In genomic region chr1:1059494-1060280, GRCh38 we compare ENCODE assay signal across 8 cellular contexts. TPM values are rescaled to one million over a fixed set of nuclear protein-coding genes. Genes with fewer than 3 reads are reported as not detected.
DNase-seq lines count a peak whose midpoint lies in the region; ATAC-seq lines count a peak whose summit lies in the region.

No MANE protein-coding gene starts in this region.

- no peaks in the 10 kb centered on the region for H3K36me3 ChIP-seq in ACC112 (ENCODE audit: insufficient read depth, low read length)

- ATAC-seq in GM18517 (IDR thresholded peaks at IDR 0.05; ENCODE audit: unreplicated experiment) = peak; percentile 52
- peak; percentile 64 for ATAC-seq in HG03064 (IDR thresholded peaks at IDR 0.05; ENCODE audit: low read depth, unreplicated experiment)

- H3K27me3 ChIP-seq in ACC112 (ENCODE audit: insufficient read depth, low read length) = 0 out of 2 replicates have a peak, but pooled peaks cover 6% of the 10 kb centered on the region

- H3K4me3 ChIP-seq in ACC112 (ENCODE audit: low read depth, low read length) = peak overlapping the region; percentile 77

- no peak overlapping the region for H2AFZ ChIP-seq in ACC112 (ENCODE audit: low read length, unreplicated experiment)

- DNase-seq in NCI-H446 (lab: John Stamatoyannopoulos, UW) (peak; percentile 62 to 94), ecto neural progenitor cell (ENCODE audit: low spot score) (peak; percentile 94), lung microvascular endothelial cell (ENCODE audit: low read depth in 2 of 2) (peak; percentile 62 to 66)
- DNase-seq in activated CD4-positive, alpha-beta T cell treated with anti-CD3 and anti-CD28 coated beads, Interleukin-2, amount 50 U/mL, for 48 hours = peak; percentile 95 to 96
- DNase-seq in stimulated activated CD4-positive, alpha-beta T cell treated with anti-CD3 and anti-CD28 coated beads, TNF-alpha, amount 100 ng/mL, for 48 hours (ENCODE audit: low read depth in 3 of 3) = peak; percentile 82 to 92 (median 92)

- no peak overlapping the region for H3K27ac ChIP-seq in ACC112 (ENCODE audit: low read depth, low read length)

- H3K79me2 ChIP-seq in ACC112 (ENCODE audit: control insufficient read depth, insufficient read depth, low read length, unreplicated experiment) = no peaks in the 10 kb centered on the region

- H3K4me1 ChIP-seq in ACC112 (ENCODE audit: control insufficient read depth, insufficient read depth, low read length, unreplicated experiment) = peaks cover 30% of the 10 kb centered on the region

RNA-seq across cellular contexts. Expression of gene RNF223, which starts 14.4 kb away (rescaled TPM):
- total RNA-seq in lung microvascular endothelial cell = not detected in 2 replicates

RNA-seq across cellular contexts. Expression of gene AGRN, which starts 39.8 kb away (rescaled TPM):
- 35.7 and 53.8 TPM in 2 replicates for total RNA-seq in lung microvascular endothelial cell

RNA-seq across cellular contexts. Expression of gene ISG15, which starts 46.4 kb away (rescaled TPM):
- total RNA-seq in lung microvascular endothelial cell = 109 TPM in 2 replicates

RNA-seq across cellular contexts. Expression of gene C1orf159, which starts 56.2 kb away (rescaled TPM):
- 4.8 and 5.2 TPM in 2 replicates for total RNA-seq in lung microvascular endothelial cell

RNA-seq across cellular contexts. Expression of gene HES4, which starts 59.8 kb away (rescaled TPM):
- 23.3 and 24.8 TPM in 2 replicates for total RNA-seq in lung microvascular endothelial cell
